Comparison of ENCODE assay signal across 11 cellular contexts in genomic region chr9:91898451-91899433, GRCh38. TPM values are rescaled to one million over a fixed set of nuclear protein-coding genes. Genes with fewer than 3 reads are reported as not detected.
A peak's percentile ranks its signal among the peaks of the same experiment; 100 is the strongest.
DNase-seq lines count a peak whose midpoint lies in the region; ATAC-seq and TF ChIP-seq lines count a peak whose summit lies in the region.
"Had no signal": no experiment of that assay in that cellular context is flagged by ENCODE, and none has a peak within 500 bp of the region (broad histone marks: within the 10 kb centered on the region; RNA-seq: fewer than 3 reads in every experiment).

No MANE protein-coding gene starts in this region.

- peak overlapping the region in 4 of 5 experiments; percentile 14 to 86 (median 54) for H3K27ac Mint-ChIP-seq in brain
- no peak overlapping the region for H3K27ac Mint-ChIP-seq in activated CD8-positive, alpha-beta T cell treated with anti-CD3 and anti-CD28 coated beads, Interleukin-2, amount 10 ng/mL, durations not matched to agents 7 days and 5 days
- H3K27ac Mint-ChIP-seq: stimulated activated naive CD8-positive, alpha-beta T cell treated with anti-CD3 and anti-CD28 coated beads, Interleukin-15, Interleukin-2, amounts not matched to agents 100 ng/mL and 50 ng/mL, for 24 hours had no signal

- H3K36me3 Mint-ChIP-seq in brain = no peaks in the 10 kb centered on the region
- no peaks in the 10 kb centered on the region for H3K36me3 Mint-ChIP-seq in activated CD8-positive, alpha-beta T cell treated with anti-CD3 and anti-CD28 coated beads, Interleukin-2, amount 10 ng/mL, durations not matched to agents 7 days and 5 days (ENCODE audit: low read depth)

- DNase-seq in COLO668 (lab: John Stamatoyannopoulos, UW; ENCODE audit: unreplicated experiment) (peak; percentile 81), NCI-H1105 treated with DMSO at 0.1 percent for 48 hours (lab: John Stamatoyannopoulos, UW) (peak; percentile 13), mucosa of gallbladder (ENCODE audit: low spot score) (peak; percentile 16), activated T-cell treated with anti-CD3 and anti-CD28 coated beads for 4 hours (no peak), nucleus accumbens (lab: John Stamatoyannopoulos, UW) (no peak), mesenteric fat pad (ENCODE audit: low spot score) (no peak)
- no peak for DNase-seq in activated CD8-positive, alpha-beta T cell treated with anti-CD3 and anti-CD28 coated beads, Interleukin-2, amount 10 ng/mL, durations not matched to agents 7 days and 5 days
- DNase-seq: activated CD4-positive, alpha-beta T cell treated with anti-CD3 and anti-CD28 coated beads, Interleukin-2, amount 50 U/mL, for 1 hour; NCI-H1694 treated with DMSO at 0.1 percent for 48 hours had no signal

- H3K27me3 Mint-ChIP-seq in brain = peaks cover 11% of the 10 kb centered on the region
- H3K27me3 Mint-ChIP-seq in activated CD8-positive, alpha-beta T cell treated with anti-CD3 and anti-CD28 coated beads, Interleukin-2, amount 10 ng/mL, durations not matched to agents 7 days and 5 days (ENCODE audit: low read depth) = peaks cover 47% of the 10 kb centered on the region

- no peak for TF ChIP-seq CTCF in brain (conservative IDR thresholded peaks at IDR 0.05)

- CTCF ChIA-PET in activated CD8-positive, alpha-beta T cell treated with anti-CD3 and anti-CD28 coated beads, Interleukin-2, amount 10 ng/mL, durations not matched to agents 7 days and 5 days (lab: Charles Lee) = no interaction called here

- peaks cover 78% of the 10 kb centered on the region for H3K4me1 Mint-ChIP-seq in brain
- H3K4me1 Mint-ChIP-seq in activated CD8-positive, alpha-beta T cell treated with anti-CD3 and anti-CD28 coated beads, Interleukin-2, amount 10 ng/mL, durations not matched to agents 7 days and 5 days (ENCODE audit: low read depth) = peaks cover 5% of the 10 kb centered on the region

- H3K4me3 Mint-ChIP-seq in brain = no peak overlapping the region
- H3K4me3 Mint-ChIP-seq in activated CD8-positive, alpha-beta T cell treated with anti-CD3 and anti-CD28 coated beads, Interleukin-2, amount 10 ng/mL, durations not matched to agents 7 days and 5 days = no peak overlapping the region
- H3K4me3 Mint-ChIP-seq: stimulated activated naive CD8-positive, alpha-beta T cell treated with anti-CD3 and anti-CD28 coated beads, Interleukin-15, Interleukin-2, amounts not matched to agents 100 ng/mL and 50 ng/mL, for 24 hours had no signal

- ATAC-seq in activated CD8-positive, alpha-beta T cell treated with anti-CD3 and anti-CD28 coated beads, Interleukin-2, amount 10 ng/mL, durations not matched to agents 7 days and 5 days = no peak

- no peaks in the 10 kb centered on the region for H3K9me3 Mint-ChIP-seq in brain
- H3K9me3 Mint-ChIP-seq in activated CD8-positive, alpha-beta T cell treated with anti-CD3 and anti-CD28 coated beads, Interleukin-2, amount 10 ng/mL, durations not matched to agents 7 days and 5 days (ENCODE audit: insufficient read depth) = no peaks in the 10 kb centered on the region
- H3K9me3 Mint-ChIP-seq: stimulated activated naive CD8-positive, alpha-beta T cell treated with anti-CD3 and anti-CD28 coated beads, Interleukin-15, Interleukin-2, amounts not matched to agents 100 ng/mL and 50 ng/mL, for 24 hours had no signal

- POLR2A ChIA-PET in activated CD8-positive, alpha-beta T cell treated with anti-CD3 and anti-CD28 coated beads, Interleukin-2, amount 10 ng/mL, durations not matched to agents 7 days and 5 days (lab: Charles Lee) = no interaction called here

RNA-seq across cellular contexts. Expression of gene ROR2, which starts 51.3 kb away (rescaled TPM):
- polyA plus RNA-seq in brain (ENCODE audit: insufficient read depth, low read depth, low replicate concordance) = 4.8 TPM
- total RNA-seq in mucosa of gallbladder = 21.5 TPM
- total RNA-seq in mesenteric fat pad = 9.5 TPM
- under 1 TPM; 0.05 TPM for total RNA-seq in activated CD8-positive, alpha-beta T cell treated with anti-CD3 and anti-CD28 coated beads, Interleukin-2, amount 10 ng/mL, durations not matched to agents 7 days and 5 days

Comparison
In these comparisons a context has a peak if more than half of its experiments do, and no peak if none do; other contexts are left out.
1. DNase-seq: peak in COLO668 (single experiment), NCI-H1105 treated with DMSO at 0.1 percent for 48 hours (single experiment) and mucosa of gallbladder (single experiment); none in activated T-cell treated with anti-CD3 and anti-CD28 coated beads for 4 hours (single experiment), nucleus accumbens (0 of 56), mesenteric fat pad (single experiment) and activated CD8-positive, alpha-beta T cell treated with anti-CD3 and anti-CD28 coated beads, Interleukin-2, amount 10 ng/mL, durations not matched to agents 7 days and 5 days (single experiment).
2. RNA of gene ROR2, which starts 51.3 kb away (total RNA-seq): 21.5 TPM in mucosa of gallbladder (single experiment) and 9.5 TPM in mesenteric fat pad (single experiment); 0.05 TPM in activated CD8-positive, alpha-beta T cell treated with anti-CD3 and anti-CD28 coated beads, Interleukin-2, amount 10 ng/mL, durations not matched to agents 7 days and 5 days; every median in the first group is over 10 times any median in the second.